19 cellular contexts compared by ENCODE assay signal in the genomic region with DNA sequence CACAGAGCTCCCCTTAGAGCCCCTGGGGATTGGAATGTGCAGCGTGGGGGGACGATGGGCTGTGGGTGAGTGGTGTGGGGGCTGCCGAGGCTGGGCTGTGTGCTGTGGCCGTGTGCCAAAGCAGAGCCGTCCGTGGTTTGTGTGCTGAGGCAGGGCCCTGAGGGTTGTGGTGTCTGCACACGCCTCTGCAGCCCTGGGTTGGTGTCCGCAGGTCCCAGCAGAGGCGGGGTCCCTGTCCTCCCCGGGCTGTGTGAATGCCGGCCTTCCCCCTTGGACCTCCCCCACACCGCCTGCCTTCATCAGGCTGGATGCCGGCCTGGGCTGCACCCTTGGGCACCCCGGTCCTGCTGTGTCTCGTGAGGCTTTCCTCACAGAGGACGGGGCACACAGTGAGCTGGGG.
"Had no signal": no experiment of that assay in that cellular context is flagged by ENCODE, and none has a peak within 500 bp of the region (broad histone marks: within the 10 kb centered on the region; RNA-seq: fewer than 3 reads in every experiment).

No MANE protein-coding gene starts in this region.

- H3K36me3 Mint-ChIP-seq: natural killer cell treated with Interleukin-12 subunit alpha and Interleukin-12 subunit beta and Interleukin-15 and Interleukin-18, amount 100 ng/mL, for 72 hours had no signal

- H3K27me3 ChIP-seq: hepatocyte, suprapubic skin, thyroid gland had no signal

- H3K27me3 Mint-ChIP-seq: effector memory CD8-positive, alpha-beta T cell; memory B cell; natural killer cell treated with Interleukin-12 subunit alpha and Interleukin-12 subunit beta and Interleukin-15 and Interleukin-18, amount 100 ng/mL, for 72 hours; type B pancreatic cell had no signal

- H3K27ac ChIP-seq: hepatocyte, left ventricle myocardium inferior, suprapubic skin, thyroid gland had no signal

- H3K4me3 ChIP-seq: hepatocyte, left ventricle myocardium inferior, lower lobe of right lung, smooth muscle cell, suprapubic skin, thyroid gland had no signal

- H3K9me3 ChIP-seq: left ventricle myocardium inferior, lower lobe of right lung, suprapubic skin, thyroid gland had no signal

- FAIRE-seq: kidney, urothelium cell line had no signal

- H3K9me3 Mint-ChIP-seq: effector memory CD8-positive, alpha-beta T cell; memory B cell; mesothelial cell of epicardium; natural killer cell treated with Interleukin-12 subunit alpha and Interleukin-12 subunit beta and Interleukin-15 and Interleukin-18, amount 100 ng/mL, for 72 hours; type B pancreatic cell had no signal

- DNase-seq: cortex of kidney; effector memory CD8-positive, alpha-beta T cell; foreskin melanocyte; head of caudate nucleus; kidney; left cardiac atrium; left ventricle myocardium inferior; lower lobe of right lung; stimulated activated CD4-positive, alpha-beta T cell treated with anti-CD3 and anti-CD28 coated beads, Interleukin-2, amount 100 ng/mL, for 48 hours; stimulated activated naive CD8-positive, alpha-beta T cell treated with anti-CD3 and anti-CD28 coated beads, Interleukin-15, Interleukin-2, amounts not matched to agents 100 U/mL and 50 U/mL, for 24 hours; thyroid gland had no signal

- H3K4me3 Mint-ChIP-seq: effector memory CD8-positive, alpha-beta T cell; memory B cell; mesothelial cell of epicardium; natural killer cell treated with Interleukin-12 subunit alpha and Interleukin-12 subunit beta and Interleukin-15 and Interleukin-18, amount 100 ng/mL, for 72 hours; type B pancreatic cell had no signal

- H3K4me2 ChIP-seq: hepatocyte, smooth muscle cell had no signal

- H3K27ac Mint-ChIP-seq: effector memory CD8-positive, alpha-beta T cell; memory B cell; mesothelial cell of epicardium; natural killer cell treated with Interleukin-12 subunit alpha and Interleukin-12 subunit beta and Interleukin-15 and Interleukin-18, amount 100 ng/mL, for 72 hours; type B pancreatic cell had no signal

- ATAC-seq: effector memory CD8-positive, alpha-beta T cell; left cardiac atrium; lower lobe of right lung; stimulated activated naive CD8-positive, alpha-beta T cell treated with anti-CD3 and anti-CD28 coated beads, Interleukin-15, Interleukin-2, amounts not matched to agents 100 U/mL and 50 U/mL, for 24 hours had no signal

- H2AFZ ChIP-seq: hepatocyte had no signal
